ENCODE assay signal across 7 cellular contexts in the genomic region with DNA sequence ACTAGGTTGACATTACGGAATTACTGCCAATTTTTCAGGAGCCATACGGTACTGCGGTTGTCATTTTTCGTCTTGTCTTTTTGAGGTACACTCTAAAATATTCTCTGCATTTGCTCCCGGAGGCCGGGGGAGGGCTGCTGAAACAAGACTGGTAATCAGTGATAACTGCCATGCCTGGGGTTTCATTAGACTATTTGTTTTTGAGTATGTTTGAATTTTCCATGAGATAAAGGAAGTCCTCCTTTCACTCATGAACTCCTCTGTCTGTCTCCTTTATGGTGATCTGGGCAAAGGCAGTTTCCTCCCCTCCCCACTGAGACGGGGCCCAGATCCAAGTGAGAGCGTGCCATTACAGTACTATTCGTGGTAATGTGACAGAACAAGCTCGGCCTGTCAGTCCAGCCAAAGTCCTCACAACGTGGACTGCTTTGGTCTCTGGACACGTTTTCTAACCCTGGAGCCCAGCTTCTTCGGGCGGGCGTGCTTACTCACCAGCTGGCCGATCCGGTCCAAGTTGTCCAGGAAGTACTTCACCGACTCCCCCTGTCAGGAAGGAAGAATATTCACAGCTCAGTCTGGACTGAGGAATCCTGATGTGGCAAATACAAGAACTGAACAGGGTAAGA. TPM values are rescaled to one million over a fixed set of nuclear protein-coding genes. Genes with fewer than 3 reads are reported as not detected.
DNase-seq lines count a peak whose midpoint lies in the region; ATAC-seq, FAIRE-seq and TF ChIP-seq lines count a peak whose summit lies in the region.

No MANE protein-coding gene starts in this region.

- no peak overlapping the region for H3K9ac ChIP-seq in IMR-90 (ENCODE audit: low read depth, low read length)
- no peak overlapping the region for H3K9ac ChIP-seq in HepG2 (ENCODE audit: insufficient read depth, low read depth, low read length)

- FAIRE-seq in HepG2 (lab: Jason Lieb, UNC) (no peak), GM19239 (lab: Jason Lieb, UNC) (no peak)

- H3K18ac ChIP-seq in IMR-90 (ENCODE audit: low read depth, low read length), result no peak overlapping the region

- 0 out of 4 replicates have a peak overlapping the region, but pooled peaks of 1 of the 2 experiments have one; percentile 30 for H4K8ac ChIP-seq in IMR-90 (ENCODE audit: low read depth in 2 of 2, low read length in 2 of 2)

- H3K4ac ChIP-seq in IMR-90 (ENCODE audit: low read depth, low read length), result 0 out of 2 replicates have a peak overlapping the region, but pooled peaks have one; percentile 8

- TF ChIP-seq POLR2A in IMR-90 (IDR thresholded peaks at IDR 0.05; ENCODE audit: low read depth, low read length), result no peak
- TF ChIP-seq POLR2A in HepG2 (IDR thresholded peaks at IDR 0.05; ENCODE audit: insufficient read depth in 1 of 2, low read depth in 2 of 2, low read length in 2 of 2), result no peak

- H3K9me1 ChIP-seq in IMR-90 (ENCODE audit: insufficient read depth, low read length), result peaks cover 17% of the 10 kb centered on the region

- H3K36me3 ChIP-seq in IMR-90 (ENCODE audit: control insufficient read depth, insufficient read depth, low read length) (peaks cover 20% of the 10 kb centered on the region), HepG2 (replicated peaks in 1 of 2; ENCODE audit: control insufficient read depth in 1 of 2, insufficient read depth in 2 of 2, low read length in 2 of 2) (peaks cover 15 to 50% of the 10 kb centered on the region in 2 experiments; a peak in 4 of 5 replicates), tibial artery (peaks cover 0 to 30% (median 22%) of the 10 kb centered on the region in 3 donors)

- 0 out of 2 replicates have a peak overlapping the region, but pooled peaks have one; percentile 23 for H3K23ac ChIP-seq in IMR-90 (ENCODE audit: low read depth, low read length)

- H3K56ac ChIP-seq in IMR-90 (ENCODE audit: extremely low read depth, insufficient read depth, low read length), result no peak overlapping the region

- peaks cover 47 to 86% of the 10 kb centered on the region in 2 experiments for H3K79me1 ChIP-seq in IMR-90 (ENCODE audit: low read depth in 1 of 2, low read length in 2 of 2)

- H3K27me3 Mint-ChIP-seq in brain, result no peaks in the 10 kb centered on the region

- H3K4me1 Mint-ChIP-seq in brain, result peaks cover 80% of the 10 kb centered on the region

- no peak overlapping the region for H4K91ac ChIP-seq in IMR-90 (ENCODE audit: insufficient read depth, low read depth, low read length)

- peak overlapping the region; percentile 41 for H2AK5ac ChIP-seq in IMR-90 (ENCODE audit: low read depth, low read length)

- POLR2A ChIA-PET in IMR-90 (lab: Charles Lee; ENCODE audit: unreplicated experiment), result no interaction called here
- POLR2A ChIA-PET in HepG2 (lab: Yijun Ruan, JAX), result no interaction called here

- H3K9me3 ChIP-seq in IMR-90 (ENCODE audit: control insufficient read depth, insufficient read depth, low read length), result no peaks in the 10 kb centered on the region
- no peaks in the 10 kb centered on the region for H3K9me3 ChIP-seq in HepG2 (ENCODE audit: low read length)
- H3K9me3 ChIP-seq in tibial artery, result no peaks in the 10 kb centered on the region

- peak; percentile 41 for DNase-seq in IMR-90
- no peak for DNase-seq in HepG2 (ENCODE audit: low spot score)
- peak; percentile 72 to 90 for DNase-seq in tibial artery
- DNase-seq in GM19239 (ENCODE audit: insufficient read length, low spot score), result no peak

- TF ChIP-seq EP300 in HepG2 (IDR thresholded peaks at IDR 0.05; ENCODE audit: low read depth in 2 of 2, low read length in 2 of 2) (no peak), HepG2 (CRISPR knock-in tag; IDR thresholded peaks at IDR 0.05; ENCODE audit: borderline replicate concordance) (no peak)

- TF ChIP-seq RAD21 in IMR-90 (IDR thresholded peaks at IDR 0.05; ENCODE audit: low read length), result no peak
- no peak for TF ChIP-seq RAD21 in HepG2 (CRISPR knock-in tag; IDR thresholded peaks at IDR 0.05)

- H2AFZ ChIP-seq in IMR-90 (replicated peaks; ENCODE audit: low read length, poor library complexity), result peak overlapping the region; percentile 37
- H2AFZ ChIP-seq in HepG2 (ENCODE audit: low read length), result no peak overlapping the region

- dilution Hi-C loops in IMR-90 (cut with HindIII; ENCODE audit: low sequenced_read_pairs, unreplicated experiment), result no loop called here

- peak overlapping the region in 4 of 5 experiments; percentile 36 to 92 (median 70) for H3K27ac Mint-ChIP-seq in brain

- H2AK9ac ChIP-seq in IMR-90 (replicated peaks; ENCODE audit: low read depth, low read length, poor library complexity), result no peak overlapping the region

- H3K4me3 Mint-ChIP-seq in brain, result peak overlapping the region in 1 of 5 experiments; percentile 40

- H3K4me2 ChIP-seq in IMR-90 (ENCODE audit: low read depth, low read length) (no peak overlapping the region), HepG2 (ENCODE audit: low read depth, low read length) (no peak overlapping the region)

- H3K14ac ChIP-seq in IMR-90 (replicated peaks; ENCODE audit: low read depth, low read length), result 0 out of 2 replicates have a peak overlapping the region, but pooled peaks have one; percentile 22

- 51% methylated on average over 12 of the region's 18 CpGs; no CpG with 5 or more reads in 1 of the 2 experiments for WGBS in IMR-90 (ENCODE audit: extremely low coverage in 2 of 2, insufficient read length in 1 of 2), 2 experiments
- WGBS in HepG2 (ENCODE audit: low lambda C conversion rate), result 90% methylated on average over 18 of the region's 18 CpGs

- intact Hi-C loops in IMR-90 (cut with micrococcal nuclease) (no loop called here), HepG2 (cut with micrococcal nuclease; ENCODE audit: unreplicated experiment) (no loop called here), tibial artery (cut with DNase I; ENCODE audit: low total_unique reads) (no loop called here)

- TF ChIP-seq CTCF in IMR-90 (conservative IDR thresholded peaks at IDR 0.05; ENCODE audit: low read depth, low read length), result no peak
- TF ChIP-seq CTCF in brain (conservative IDR thresholded peaks at IDR 0.05), result no peak
- TF ChIP-seq CTCF in HepG2 (CRISPR knock-in tag; IDR thresholded peaks at IDR 0.05), result no peak
- no peak for TF ChIP-seq CTCF in tibial artery (IDR thresholded peaks at IDR 0.05)

- peaks cover 0 to 3% (median 0%) of the 10 kb centered on the region in 5 experiments for H3K9me3 Mint-ChIP-seq in brain

- no peak overlapping the region for H4K5ac ChIP-seq in IMR-90 (ENCODE audit: low read depth, low read length)

- no peak for ATAC-seq in IMR-90 (ENCODE audit: low read depth)
- no peak for ATAC-seq in HepG2
- no peak for ATAC-seq in GM19023 (IDR thresholded peaks at IDR 0.05; ENCODE audit: unreplicated experiment)
- ATAC-seq in GM18873 (IDR thresholded peaks at IDR 0.05; ENCODE audit: low FRiP score, unreplicated experiment), result no peak

- CTCF ChIA-PET in IMR-90 (lab: Yijun Ruan, JAX) (interaction anchor here (0.6 to 1.0 kb wide), 3 partner anchors 27 to 400 kb away, joined by 3 to 4 read pairs (median 3); no protein-coding TSS in a partner anchor), HepG2 (lab: Yijun Ruan, JAX; ENCODE audit: low intra/inter-chr PET ratio, low total read pairs) (no interaction called here)

- in situ Hi-C loops in IMR-90 (cut with MboI; ENCODE audit: low sequenced_read_pairs), result no loop called here
- in situ Hi-C loops in HepG2 (cut with HindIII; ENCODE audit: extremely low pct_ligation_motif_present, low pct_unique_long_range_greater_than_20kb), result no loop called here

- H3K27me3 ChIP-seq in IMR-90 (ENCODE audit: control insufficient read depth, insufficient read depth, low read length) (no peaks in the 10 kb centered on the region), HepG2 (ENCODE audit: control insufficient read depth in 1 of 2, insufficient read depth in 2 of 2, low read length in 2 of 2) (no peaks in the 10 kb centered on the region), tibial artery (no peaks in the 10 kb centered on the region)

- H2BK5ac ChIP-seq in IMR-90 (ENCODE audit: low read depth, low read length, poor library complexity, severe bottlenecking), result no peak overlapping the region

- H3K4me1 ChIP-seq in IMR-90 (ENCODE audit: control insufficient read depth, insufficient read depth, low read length), result peaks cover 20% of the 10 kb centered on the region
- peaks cover 11% of the 10 kb centered on the region; the same call in 1 of the 2 replicates for H3K4me1 ChIP-seq in HepG2 (ENCODE audit: insufficient read depth, low read length)
- H3K4me1 ChIP-seq in tibial artery, result peaks cover 0 to 16% (median 6%) of the 10 kb centered on the region in 4 donors

- H3K4me3 ChIP-seq in IMR-90 (ENCODE audit: insufficient read depth, low read depth, low read length) (no peak overlapping the region), HepG2 (replicated peaks in 1 of 3; ENCODE audit: insufficient read depth in 1 of 3, low read depth in 2 of 3, low read length in 3 of 3) (no peak overlapping the region), tibial artery (no peak overlapping the region)

- H2BK120ac ChIP-seq in IMR-90 (ENCODE audit: low read depth, low read length), result no peak overlapping the region

- H2BK15ac ChIP-seq in IMR-90 (ENCODE audit: low read depth, low read length), result no peak overlapping the region

- H3K27ac ChIP-seq in IMR-90 (ENCODE audit: insufficient read depth, low read length) (no peak overlapping the region), HepG2 (ENCODE audit: extremely low read length, insufficient read depth, low read length) (no peak overlapping the region), tibial artery (peak overlapping the region; percentile 44 to 49)

- BruUV-seq in IMR-90 (replicated peaks; lab: Mats Ljungman, UMichigan) (no TSS peak), HepG2 (replicated peaks; lab: Mats Ljungman, UMichigan) (no TSS peak)

- H3K36me3 Mint-ChIP-seq in brain, result peaks cover 69% of the 10 kb centered on the region

- H2BK20ac ChIP-seq in IMR-90 (ENCODE audit: low read depth, low read length), result no peak overlapping the region

- H4K20me1 ChIP-seq in IMR-90 (ENCODE audit: insufficient read depth, low read length), result peaks cover 21% of the 10 kb centered on the region
- peaks cover 4% of the 10 kb centered on the region; the same call in 1 of the 2 replicates for H4K20me1 ChIP-seq in HepG2 (ENCODE audit: insufficient read depth, low read length)

- no peaks in the 10 kb centered on the region for H3K79me2 ChIP-seq in HepG2 (ENCODE audit: insufficient read depth, low read length)

RNA-seq across cellular contexts. Expression of a gene that starts 45.1 kb away (rescaled TPM):
- total RNA-seq in IMR-90 (2012; rRNA removed) (0.54 and 0.83 TPM in 2 replicates), HepG2 (2016; rRNA removed; fragmentation: Illumina TruSeq; extraction: Trizol) (not detected in 2 replicates)
- polyA plus RNA-seq in IMR-90 (2012; rRNA removed) (1.6 and 2.7 TPM in 2 replicates), brain (ENCODE audit: insufficient read depth, low read depth, low replicate concordance) (2.4 TPM), HepG2 (2011; rRNA removed) (0.03 TPM in 1 of 2 replicates, not detected in the other)
- polyA plus RNA-seq in IMR-90 (2012; cell fraction: cytosol; rRNA removed), result 0.93 and 1.5 TPM in 2 replicates
- 1.8 and 3.4 TPM in 2 replicates for polyA plus RNA-seq in IMR-90 (2012; cell fraction: nucleus; rRNA removed; ENCODE audit: low replicate concordance)
- not detected in 2 replicates for total RNA-seq in HepG2 (2016; cell fraction: cytosol; rRNA removed; fragmentation: Illumina TruSeq; extraction: Trizol; ENCODE audit: low read depth)
- total RNA-seq in HepG2 (2016; cell fraction: insoluble cytoplasmic fraction; rRNA removed; fragmentation: Illumina TruSeq; extraction: Trizol), result not detected in 2 replicates
- total RNA-seq in HepG2 (2016; cell fraction: membrane; rRNA removed; fragmentation: Illumina TruSeq; extraction: Trizol), result not detected in 2 replicates
- not detected in 2 replicates for total RNA-seq in HepG2 (2016; cell fraction: nucleus; rRNA removed; fragmentation: Illumina TruSeq; extraction: Trizol)
- 0.01 and 0.04 TPM in 2 replicates for polyA plus RNA-seq in HepG2 (2011; cell fraction: cytosol; rRNA removed)
- 0.18 and 0.26 TPM in 2 replicates for polyA plus RNA-seq in HepG2 (2011; cell fraction: nucleus; rRNA removed)
- polyA plus RNA-seq in HepG2 (2012), result 0.05 and 0.07 TPM in 2 replicates
- polyA plus RNA-seq in HepG2 (2016; cell fraction: cytosol; fragmentation: Illumina TruSeq; extraction: Trizol; ENCODE audit: low read depth), result not detected in 2 replicates
- not detected in 2 replicates for polyA plus RNA-seq in HepG2 (2016; cell fraction: insoluble cytoplasmic fraction; fragmentation: Illumina TruSeq; extraction: Trizol; ENCODE audit: low read depth)
- polyA plus RNA-seq in HepG2 (2016; cell fraction: membrane; fragmentation: Illumina TruSeq; extraction: Trizol; ENCODE audit: low read depth), result not detected in 2 replicates
- not detected in 2 replicates for polyA plus RNA-seq in HepG2 (2016; cell fraction: nucleus; fragmentation: Illumina TruSeq; extraction: Trizol; ENCODE audit: insufficient read depth, low read depth)
- 0.30 and 0.84 TPM in 2 replicates for polyA minus RNA-seq in HepG2 (2011; rRNA and poly(A)+ RNA removed; ENCODE audit: low replicate concordance)
- not detected in 2 replicates for polyA minus RNA-seq in HepG2 (2011; cell fraction: cytosol; rRNA and poly(A)+ RNA removed)
- polyA minus RNA-seq in HepG2 (2011; cell fraction: nucleus; rRNA and poly(A)+ RNA removed), result 0.13 TPM in 1 of 2 replicates, not detected in the other

Comparison
In these comparisons a context has a peak if more than half of its experiments do, and no peak if none do; other contexts are left out.
1. DNase-seq: peak in IMR-90 (single experiment) and tibial artery (2 of 2); none in HepG2 (single experiment) and GM19239 (single experiment).
2. H3K27ac ChIP-seq: peak in tibial artery (2 of 2); none in IMR-90 (single experiment) and HepG2 (single experiment).